In genomic region chr1:87044840-87045239, GRCh38 we compare ENCODE assay signal across 11 cellular contexts.
A peak's percentile ranks its signal among the peaks of the same experiment; 100 is the strongest.
DNase-seq lines count a peak whose midpoint lies in the region; ATAC-seq and TF ChIP-seq lines count a peak whose summit lies in the region.
"Had no signal": no experiment of that assay in that cellular context is flagged by ENCODE, and none has a peak within 500 bp of the region (broad histone marks: within the 10 kb centered on the region; RNA-seq: fewer than 3 reads in every experiment).

No MANE protein-coding gene starts in this region.

- CTCF ChIA-PET in activated naive CD4-positive, alpha-beta T cell treated with anti-CD3 and anti-CD28 coated beads for 36 hours (lab: Charles Lee) = interaction anchor here (1.1 to 2.4 kb wide), 5 partner anchors 10 to 340 kb away, joined by 3 to 12 read pairs (median 5); partner anchors contain the start of gene SH3GLB1

- peak overlapping the region; percentile 79 for H3K27ac Mint-ChIP-seq in activated naive CD4-positive, alpha-beta T cell treated with anti-CD3 and anti-CD28 coated beads for 36 hours

- in situ Hi-C loops in brain microvascular endothelial cell (cut with HindIII; ENCODE audit: low pct_ligation_motif_present, low sequenced_read_pairs) = no loop called here

- TF ChIP-seq CTCF in brain microvascular endothelial cell (IDR thresholded peaks at IDR 0.05; ENCODE audit: low read depth, low read length, missing control alignments) = no peak

- no peaks in the 10 kb centered on the region for H3K36me3 ChIP-seq in brain microvascular endothelial cell (replicated peaks)
- H3K36me3 ChIP-seq: right atrium auricular region had no signal

- ATAC-seq in HG02642 (IDR thresholded peaks at IDR 0.05; ENCODE audit: poor library complexity, unreplicated experiment) = peak; percentile 64
- ATAC-seq in stimulated activated naive CD8-positive, alpha-beta T cell treated with anti-CD3 and anti-CD28 coated beads, Interleukin-15, Interleukin-2, amounts not matched to agents 100 U/mL and 50 U/mL, for 24 hours = peak; percentile 68

- peaks cover 9% of the 10 kb centered on the region for H3K36me3 Mint-ChIP-seq in activated naive CD4-positive, alpha-beta T cell treated with anti-CD3 and anti-CD28 coated beads for 36 hours (ENCODE audit: low read depth)

- H3K27me3 Mint-ChIP-seq in activated naive CD4-positive, alpha-beta T cell treated with anti-CD3 and anti-CD28 coated beads for 36 hours (ENCODE audit: low read depth) = no peaks in the 10 kb centered on the region

- H3K4me1 Mint-ChIP-seq in activated naive CD4-positive, alpha-beta T cell treated with anti-CD3 and anti-CD28 coated beads for 36 hours (ENCODE audit: low read depth) = peaks cover 40% of the 10 kb centered on the region

- H3K27me3 ChIP-seq in brain microvascular endothelial cell (replicated peaks) = no peaks in the 10 kb centered on the region
- H3K27me3 ChIP-seq: right atrium auricular region had no signal

- H3K4me3 Mint-ChIP-seq in activated naive CD4-positive, alpha-beta T cell treated with anti-CD3 and anti-CD28 coated beads for 36 hours = peak overlapping the region; percentile 18

- no peak overlapping the region for H3K27ac ChIP-seq in brain microvascular endothelial cell
- H3K27ac ChIP-seq: right atrium auricular region had no signal

- intact Hi-C loops in activated naive CD4-positive, alpha-beta T cell treated with anti-CD3 and anti-CD28 coated beads for 36 hours (cut with micrococcal nuclease) = loop anchor here (1.0 to 10.0 kb wide), 8 partner anchors 16 to 1770 kb away; partner anchors contain the start of genes BCL10, HS2ST1, PKN2 and SELENOF

- peaks cover 4% of the 10 kb centered on the region for H3K9me3 Mint-ChIP-seq in activated naive CD4-positive, alpha-beta T cell treated with anti-CD3 and anti-CD28 coated beads for 36 hours

- peak; percentile 42 for DNase-seq in activated naive CD4-positive, alpha-beta T cell treated with anti-CD3 and anti-CD28 coated beads for 36 hours
- no peak for DNase-seq in activated naive CD4-positive, alpha-beta T cell treated with anti-CD3 and anti-CD28 coated beads, Interleukin-2, amount 50 U/mL, for 16 hours
- DNase-seq in T follicular helper cell (ENCODE audit: low read depth) (peak; percentile 32), NCI-H446 treated with DMSO at 0.1 percent for 48 hours (lab: John Stamatoyannopoulos, UW) (no peak), brain microvascular endothelial cell (no peak), NK-92 (lab: John Stamatoyannopoulos, UW; ENCODE audit: unreplicated experiment) (no peak)
- DNase-seq in stimulated activated naive CD8-positive, alpha-beta T cell treated with anti-CD3 and anti-CD28 coated beads, Interleukin-15, Interleukin-2, amounts not matched to agents 100 U/mL and 50 U/mL, for 24 hours = no peak
- DNase-seq: Kasumi-1, kidney glomerular epithelial cell had no signal

- no peak overlapping the region for H3K4me3 ChIP-seq in brain microvascular endothelial cell (ENCODE audit: low read depth, low read length)
- H3K4me3 ChIP-seq: right atrium auricular region had no signal

Comparison
In these comparisons a context has a peak if more than half of its experiments do, and no peak if none do; other contexts are left out.
1. DNase-seq: peak in activated naive CD4-positive, alpha-beta T cell treated with anti-CD3 and anti-CD28 coated beads for 36 hours (single experiment) and T follicular helper cell (single experiment); none in activated naive CD4-positive, alpha-beta T cell treated with anti-CD3 and anti-CD28 coated beads, Interleukin-2, amount 50 U/mL, for 16 hours (single experiment), stimulated activated naive CD8-positive, alpha-beta T cell treated with anti-CD3 and anti-CD28 coated beads, Interleukin-15, Interleukin-2, amounts not matched to agents 100 U/mL and 50 U/mL, for 24 hours (single experiment), NCI-H446 treated with DMSO at 0.1 percent for 48 hours (single experiment), brain microvascular endothelial cell (single experiment) and NK-92 (single experiment).